In the genomic region with DNA sequence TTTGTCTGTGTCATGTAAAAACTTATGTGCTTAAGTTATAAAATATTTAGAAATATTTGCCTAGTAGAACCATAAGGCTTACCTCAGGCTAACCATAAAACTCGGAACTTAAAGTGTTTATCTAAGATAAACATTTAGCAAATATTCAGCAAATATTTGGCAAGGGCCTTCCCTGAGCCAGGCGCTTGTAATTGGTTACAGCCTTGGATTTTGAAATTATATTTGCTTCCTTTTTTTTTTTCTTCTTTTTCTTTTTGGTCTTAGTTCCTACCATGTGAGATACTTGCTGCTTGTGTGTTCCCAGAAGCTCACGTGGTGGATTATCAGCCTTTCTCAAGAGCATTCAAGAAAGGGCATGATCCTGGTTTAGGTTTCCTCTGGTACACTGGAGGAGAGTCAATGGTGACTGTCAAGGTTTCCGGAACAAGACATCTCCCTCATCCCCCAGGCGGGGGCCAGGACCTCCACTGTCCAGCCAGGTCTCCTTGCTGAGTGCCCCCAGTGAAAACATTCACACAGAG, we compare ENCODE assay signal across 11 cellular contexts. TPM values are rescaled to one million over a fixed set of nuclear protein-coding genes. Genes with fewer than 3 reads are reported as not detected.
DNase-seq lines count a peak whose midpoint lies in the region; ATAC-seq and TF ChIP-seq lines count a peak whose summit lies in the region.
"Had no signal": no experiment of that assay in that cellular context is flagged by ENCODE, and none has a peak within 500 bp of the region (broad histone marks: within the 10 kb centered on the region; RNA-seq: fewer than 3 reads in every experiment).

No MANE protein-coding gene starts in this region.

- H3K27me3 Mint-ChIP-seq in activated T-helper 1 cell treated with anti-CD3 and anti-CD28 coated beads, Interleukin-12 subunit alpha, Interleukin-12 subunit beta, Interleukin-2, Interleukin-4 antibody, amounts not matched to agents 30 ng/mL and 10 ng/mL and 1 ng/mL, durations not matched to agents 14 hours and 24 hours and 36 hours (ENCODE audit: insufficient read depth) = no peaks in the 10 kb centered on the region

- no peak for TF ChIP-seq EP300 in sigmoid colon (IDR thresholded peaks at IDR 0.05)

- WGBS in sigmoid colon, 2 donors = 16 to 50% methylated on average over 5 of the region's 5 CpGs

- no peaks in the 10 kb centered on the region for H3K27me3 ChIP-seq in sigmoid colon
- H3K27me3 ChIP-seq: neural progenitor cell had no signal

- TF ChIP-seq POLR2A in sigmoid colon (IDR thresholded peaks at IDR 0.05) = no peak

- peak overlapping the region; percentile 25 to 77 (median 65) for H3K27ac ChIP-seq in sigmoid colon
- H3K27ac ChIP-seq: neural progenitor cell had no signal

- peaks cover 5% of the 10 kb centered on the region for H3K4me1 Mint-ChIP-seq in activated T-helper 1 cell treated with anti-CD3 and anti-CD28 coated beads, Interleukin-12 subunit alpha, Interleukin-12 subunit beta, Interleukin-2, Interleukin-4 antibody, amounts not matched to agents 30 ng/mL and 10 ng/mL and 1 ng/mL, durations not matched to agents 14 hours and 24 hours and 36 hours (ENCODE audit: low read depth)

- no peak for ATAC-seq in HG03280 (IDR thresholded peaks at IDR 0.05; ENCODE audit: unreplicated experiment)
- no peak for ATAC-seq in GM18909 (IDR thresholded peaks at IDR 0.05; ENCODE audit: poor library complexity, unreplicated experiment)

- TF ChIP-seq CTCF in sigmoid colon (IDR thresholded peaks at IDR 0.05) = no peak

- no peak overlapping the region for H3K4me3 Mint-ChIP-seq in activated T-helper 1 cell treated with anti-CD3 and anti-CD28 coated beads, Interleukin-12 subunit alpha, Interleukin-12 subunit beta, Interleukin-2, Interleukin-4 antibody, amounts not matched to agents 30 ng/mL and 10 ng/mL and 1 ng/mL, durations not matched to agents 14 hours and 24 hours and 36 hours
- H3K4me3 Mint-ChIP-seq: neural progenitor cell had no signal

- no peak overlapping the region for H3K4me3 ChIP-seq in sigmoid colon
- H3K4me3 ChIP-seq: neural progenitor cell had no signal

- peaks cover 0 to 23% (median 16%) of the 10 kb centered on the region in 4 donors for H3K4me1 ChIP-seq in sigmoid colon
- H3K4me1 ChIP-seq: neural progenitor cell had no signal

- intact Hi-C loops in sigmoid colon (cut with DNase I) = no loop called here
- intact Hi-C loops in activated T-helper 1 cell treated with anti-CD3 and anti-CD28 coated beads, Interleukin-12 subunit alpha, Interleukin-12 subunit beta, Interleukin-2, Interleukin-4 antibody, amounts not matched to agents 30 ng/mL and 10 ng/mL and 1 ng/mL, durations not matched to agents 14 hours and 24 hours and 36 hours (cut with micrococcal nuclease) = no loop called here

- H3K9me3 ChIP-seq in sigmoid colon = no peaks in the 10 kb centered on the region

- H3K36me3 Mint-ChIP-seq in activated T-helper 1 cell treated with anti-CD3 and anti-CD28 coated beads, Interleukin-12 subunit alpha, Interleukin-12 subunit beta, Interleukin-2, Interleukin-4 antibody, amounts not matched to agents 30 ng/mL and 10 ng/mL and 1 ng/mL, durations not matched to agents 14 hours and 24 hours and 36 hours (ENCODE audit: low read depth) = no peaks in the 10 kb centered on the region
- H3K36me3 Mint-ChIP-seq: neural progenitor cell had no signal

- peak; percentile 71 for DNase-seq in GF-D8 (lab: John Stamatoyannopoulos, UW)
- DNase-seq in SIG-M5 treated with dmso at 0.1 percent for 504 hours (lab: John Stamatoyannopoulos, UW; ENCODE audit: unreplicated experiment) = peak; percentile 81
- DNase-seq in fibroblast of the conjunctiva (ENCODE audit: low read depth) = peak; percentile 47
- no peak for DNase-seq in sigmoid colon
- DNase-seq in activated T-cell treated with anti-CD3 and anti-CD28 coated beads, Interleukin-2, amount 50 U/mL, for 1 hour = no peak
- DNase-seq in activated T-helper 1 cell treated with anti-CD3 and anti-CD28 coated beads, Interleukin-12 subunit alpha, Interleukin-12 subunit beta, Interleukin-2, Interleukin-4 antibody, amounts not matched to agents 30 ng/mL and 10 ng/mL and 1 ng/mL, durations not matched to agents 14 hours and 24 hours and 36 hours (ENCODE audit: low spot score) = no peak
- DNase-seq: DMS79 treated with DMSO at 0.1 percent for 48 hours, NCI-H1930 had no signal

- H3K27ac Mint-ChIP-seq in activated T-helper 1 cell treated with anti-CD3 and anti-CD28 coated beads, Interleukin-12 subunit alpha, Interleukin-12 subunit beta, Interleukin-2, Interleukin-4 antibody, amounts not matched to agents 30 ng/mL and 10 ng/mL and 1 ng/mL, durations not matched to agents 14 hours and 24 hours and 36 hours = no peak overlapping the region
- H3K27ac Mint-ChIP-seq: neural progenitor cell had no signal

- no peaks in the 10 kb centered on the region for H3K36me3 ChIP-seq in sigmoid colon
- H3K36me3 ChIP-seq: neural progenitor cell had no signal

- no peaks in the 10 kb centered on the region for H3K9me3 Mint-ChIP-seq in activated T-helper 1 cell treated with anti-CD3 and anti-CD28 coated beads, Interleukin-12 subunit alpha, Interleukin-12 subunit beta, Interleukin-2, Interleukin-4 antibody, amounts not matched to agents 30 ng/mL and 10 ng/mL and 1 ng/mL, durations not matched to agents 14 hours and 24 hours and 36 hours
- H3K9me3 Mint-ChIP-seq: neural progenitor cell had no signal

RNA-seq across cellular contexts. Expression of a gene that starts 5.2 kb away (rescaled TPM):
- 10 to 100 TPM; 44.9 to 61.8 (median 48.4) TPM for total RNA-seq in sigmoid colon
- polyA plus RNA-seq in sigmoid colon = 100 to 1,000 TPM; 150 to 344 (median 339) TPM
- 67.1 and 68.3 TPM in 2 replicates for total RNA-seq in activated T-helper 1 cell treated with anti-CD3 and anti-CD28 coated beads, Interleukin-12 subunit alpha, Interleukin-12 subunit beta, Interleukin-2, Interleukin-4 antibody, amounts not matched to agents 30 ng/mL and 10 ng/mL and 1 ng/mL, durations not matched to agents 14 hours and 24 hours and 36 hours

RNA-seq across cellular contexts. Expression of a gene that starts 24.3 kb away (rescaled TPM):
- total RNA-seq in sigmoid colon = 10 to 100 TPM in 3 of 4 donors, 1 to 10 TPM in 1; 7.7 to 38.2 (median 18.2) TPM
- 10 to 100 TPM; 10.2 to 32.5 (median 12.6) TPM for polyA plus RNA-seq in sigmoid colon
- 49.1 and 53.6 TPM in 2 replicates for total RNA-seq in activated T-helper 1 cell treated with anti-CD3 and anti-CD28 coated beads, Interleukin-12 subunit alpha, Interleukin-12 subunit beta, Interleukin-2, Interleukin-4 antibody, amounts not matched to agents 30 ng/mL and 10 ng/mL and 1 ng/mL, durations not matched to agents 14 hours and 24 hours and 36 hours

Comparison
In these comparisons a context has a peak if more than half of its experiments do, and no peak if none do; other contexts are left out.
1. DNase-seq: peak in GF-D8 (single experiment), SIG-M5 treated with dmso at 0.1 percent for 504 hours (single experiment) and fibroblast of the conjunctiva (single experiment); none in sigmoid colon (single experiment), activated T-cell treated with anti-CD3 and anti-CD28 coated beads, Interleukin-2, amount 50 U/mL, for 1 hour (single experiment) and activated T-helper 1 cell treated with anti-CD3 and anti-CD28 coated beads, Interleukin-12 subunit alpha, Interleukin-12 subunit beta, Interleukin-2, Interleukin-4 antibody, amounts not matched to agents 30 ng/mL and 10 ng/mL and 1 ng/mL, durations not matched to agents 14 hours and 24 hours and 36 hours (single experiment).